In the genomic region with DNA sequence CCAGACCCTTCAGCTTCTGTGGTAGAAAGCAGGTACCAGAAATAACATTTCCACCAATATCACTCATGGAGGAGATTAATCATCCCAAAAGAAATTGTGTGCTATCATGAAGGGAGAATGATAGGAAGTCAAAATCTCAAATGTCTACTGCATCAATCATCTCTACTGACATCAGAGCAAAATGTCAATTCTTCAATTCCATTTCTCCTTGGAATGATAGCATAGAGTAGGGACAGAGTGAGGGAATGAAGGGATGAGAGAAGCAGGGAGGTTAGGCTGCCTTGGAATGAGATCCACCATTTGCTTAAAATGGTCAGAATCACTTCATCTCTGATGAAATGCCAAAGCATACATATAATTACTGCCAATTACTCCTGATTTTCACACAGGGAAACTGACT, we compare ENCODE assay signal across 9 cellular contexts.
"Had no signal": no experiment of that assay in that cellular context is flagged by ENCODE, and none has a peak within 500 bp of the region (broad histone marks: within the 10 kb centered on the region; RNA-seq: fewer than 3 reads in every experiment).

No MANE protein-coding gene starts in this region.

- FAIRE-seq: HepG2, HTR-8/SVneo, K562 had no signal

- H3K9ac ChIP-seq: KMS-11 had no signal

- H3K4me3 ChIP-seq: K562 had no signal

- ATAC-seq: HepG2, K562 had no signal

- H3K9me3 Mint-ChIP-seq: IgD-negative memory B cell had no signal

- H3K4me3 Mint-ChIP-seq: IgD-negative memory B cell had no signal

- H3K4me1 Mint-ChIP-seq: IgD-negative memory B cell had no signal

- H3K4me2 ChIP-seq: KMS-11 had no signal

- H3K27ac ChIP-seq: HL-60, KMS-11 had no signal

- DNase-seq: IMR-90, KBM-7, KG1 had no signal

- H3K27ac Mint-ChIP-seq: IgD-negative memory B cell had no signal

- H3K36me3 Mint-ChIP-seq: IgD-negative memory B cell had no signal
